In the genomic region with DNA sequence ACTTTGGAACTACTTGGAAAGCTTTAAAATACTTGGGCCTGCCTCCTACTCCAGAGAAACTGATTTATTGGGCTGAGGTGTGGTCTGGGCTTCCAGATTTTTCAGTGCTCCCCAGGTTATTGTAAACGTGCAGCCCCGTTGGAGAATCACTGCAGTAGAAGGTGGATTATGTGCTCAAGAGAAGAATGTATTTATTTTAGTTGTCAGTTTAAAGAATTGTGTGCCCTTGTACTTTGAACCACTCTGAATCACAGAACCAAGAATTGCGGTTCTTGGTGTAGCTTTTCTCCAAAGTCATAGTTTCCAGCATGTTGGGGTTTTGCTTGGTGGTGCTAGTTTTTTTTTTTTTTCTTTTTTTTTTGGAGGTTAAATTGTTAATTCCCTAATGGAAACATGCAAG, we compare ENCODE assay signal across 8 cellular contexts. TPM values are rescaled to one million over a fixed set of nuclear protein-coding genes. Genes with fewer than 3 reads are reported as not detected.
DNase-seq lines count a peak whose midpoint lies in the region; ATAC-seq, FAIRE-seq and TF ChIP-seq lines count a peak whose summit lies in the region.

No MANE protein-coding gene starts in this region.

- peaks cover 49% of the 10 kb centered on the region for H3K36me3 Mint-ChIP-seq in CD8-positive, alpha-beta T cell

- peak overlapping the region; percentile 92 for H3K4me3 ChIP-seq in CD8-positive, alpha-beta T cell (ENCODE audit: low read depth, low read length)
- H3K4me3 ChIP-seq in OCI-LY1 (ENCODE audit: low read depth, low read length, poor library complexity, severe bottlenecking): peak overlapping the region; percentile 99
- H3K4me3 ChIP-seq in epithelial cell of esophagus (ENCODE audit: low read length): peak overlapping the region; percentile 95
- peak overlapping the region; percentile 84 to 99 (median 92) for H3K4me3 ChIP-seq in pancreas

- H3K9me2 ChIP-seq in OCI-LY1 (ENCODE audit: low read depth, low read length): no peaks in the 10 kb centered on the region

- H3K9me3 ChIP-seq in CD8-positive, alpha-beta T cell (ENCODE audit: low read length): peaks cover 7% of the 10 kb centered on the region
- H3K9me3 ChIP-seq in OCI-LY1 (ENCODE audit: low read length): peaks cover 7% of the 10 kb centered on the region; the same call in 1 of the 2 replicates
- H3K9me3 ChIP-seq in pancreas: no peaks in the 10 kb centered on the region

- H3K27ac Mint-ChIP-seq in CD8-positive, alpha-beta T cell: peak overlapping the region; percentile 93

- H3K4me3 Mint-ChIP-seq in CD8-positive, alpha-beta T cell: peak overlapping the region; percentile 97

- H3K36me3 ChIP-seq in CD8-positive, alpha-beta T cell (ENCODE audit: insufficient read depth, low read length): peaks cover 13% of the 10 kb centered on the region
- H3K36me3 ChIP-seq in OCI-LY1 (ENCODE audit: insufficient read depth, low read length) (peaks cover 61% of the 10 kb centered on the region), pancreas (no peaks in the 10 kb centered on the region)

- no peak overlapping the region for H2AFZ ChIP-seq in OCI-LY1 (ENCODE audit: low read length)

- H3K9ac ChIP-seq in OCI-LY1 (ENCODE audit: low read length): peak overlapping the region; percentile 99

- intact Hi-C loops in CD8-positive, alpha-beta T cell (cut with DNase I, micrococcal nuclease): loop anchor here (1.0 to 10.0 kb wide), 10 partner anchors 12 to 885 kb away; partner anchors contain the start of genes CRELD1 (in 1 of the 2), IRAK2 (in 1 of the 2), JAGN1 (in 1 of the 2) and RPUSD3 (in 1 of the 2)
- intact Hi-C loops in pancreas (cut with DNase I): no loop called here

- no peaks in the 10 kb centered on the region for H3K27me3 Mint-ChIP-seq in CD8-positive, alpha-beta T cell (ENCODE audit: low read depth)

- no peak for FAIRE-seq in pancreas (lab: Jason Lieb, UNC)

- H4K20me1 ChIP-seq in OCI-LY1 (ENCODE audit: insufficient read depth, low read length): no peaks in the 10 kb centered on the region

- POLR2A ChIA-PET in CD8-positive, alpha-beta T cell (lab: Charles Lee): interaction anchor here (0.8 to 4.9 kb wide), 2 partner anchors 14 to 66 kb away, joined by 3 to 29 read pairs; no protein-coding TSS in a partner anchor

- H3K9me3 Mint-ChIP-seq in CD8-positive, alpha-beta T cell: peaks cover 10% of the 10 kb centered on the region

- 5 to 9% methylated on average over 3 of the region's 3 CpGs for WGBS in pancreas, 2 donors

- no peaks in the 10 kb centered on the region for H3K27me3 ChIP-seq in CD8-positive, alpha-beta T cell (ENCODE audit: insufficient read depth, low read length)
- H3K27me3 ChIP-seq in OCI-LY1 (ENCODE audit: insufficient read depth, low read length) (no peaks in the 10 kb centered on the region), pancreas (no peaks in the 10 kb centered on the region)

- H3K27ac ChIP-seq in CD8-positive, alpha-beta T cell (ENCODE audit: low read depth, low read length): peak overlapping the region; percentile 64
- H3K27ac ChIP-seq in OCI-LY1 (ENCODE audit: low read depth, low read length, poor library complexity, severe bottlenecking) (peak overlapping the region; percentile 80), pancreas (peak overlapping the region in 1 of 4 donors; percentile 73)

- no peak for TF ChIP-seq CTCF in CD8-positive, alpha-beta T cell (IDR thresholded peaks at IDR 0.05)
- TF ChIP-seq CTCF in OCI-LY1 (IDR thresholded peaks at IDR 0.05; ENCODE audit: low read length): no peak
- no peak for TF ChIP-seq CTCF in epithelial cell of esophagus (IDR thresholded peaks at IDR 0.05; ENCODE audit: insufficient read depth, low read depth, low read length, missing control alignments)
- no peak for TF ChIP-seq CTCF in pancreas (IDR thresholded peaks at IDR 0.05)

- H3F3A ChIP-seq in OCI-LY1 (ENCODE audit: insufficient read depth, low read length): no peaks in the 10 kb centered on the region

- H3K4me1 ChIP-seq in CD8-positive, alpha-beta T cell (ENCODE audit: insufficient read depth, low read length): peaks cover 45% of the 10 kb centered on the region
- H3K4me1 ChIP-seq in OCI-LY1 (ENCODE audit: insufficient read depth, low read length, severe bottlenecking): peaks cover 29% of the 10 kb centered on the region
- peaks cover 20 to 26% (median 20%) of the 10 kb centered on the region in 3 donors for H3K4me1 ChIP-seq in pancreas

- no peak for ATAC-seq in CD8-positive, alpha-beta T cell
- ATAC-seq in pancreas: no peak
- ATAC-seq in HG03196 (IDR thresholded peaks at IDR 0.05; ENCODE audit: unreplicated experiment): no peak
- ATAC-seq in GM21447 (IDR thresholded peaks at IDR 0.05; ENCODE audit: unreplicated experiment): no peak
- ATAC-seq in GM18858 (IDR thresholded peaks at IDR 0.05; ENCODE audit: unreplicated experiment): no peak

- H3K4me2 ChIP-seq in OCI-LY1 (ENCODE audit: low read length): peak overlapping the region; percentile 73

- peaks cover 55% of the 10 kb centered on the region for H3K79me2 ChIP-seq in OCI-LY1 (ENCODE audit: insufficient read depth, low read length)

- DNase-seq in CD8-positive, alpha-beta T cell: no peak
- DNase-seq in epithelial cell of esophagus (ENCODE audit: low read depth) (no peak), pancreas (no peak), SHP77 (lab: John Stamatoyannopoulos, UW) (no peak)

- CTCF ChIA-PET in CD8-positive, alpha-beta T cell (lab: Charles Lee): interaction anchor here (3.2 kb wide), 1 partner anchor 13 kb away, joined by 25 read pairs; no protein-coding TSS in a partner anchor

- peaks cover 61% of the 10 kb centered on the region for H3K4me1 Mint-ChIP-seq in CD8-positive, alpha-beta T cell (ENCODE audit: low read depth)

RNA-seq across cellular contexts. Expression of gene TATDN2, which starts 1.6 kb away (rescaled TPM):
- total RNA-seq in CD8-positive, alpha-beta T cell: 10 to 100 TPM; 40.2 to 40.3 TPM
- 10 to 100 TPM; 12.8 to 23.1 (median 16.0) TPM for total RNA-seq in pancreas
- polyA plus RNA-seq in pancreas: 10 to 100 TPM in 1 of 2 donors, 1 to 10 TPM in 1; 9.2 to 14.9 TPM

RNA-seq across cellular contexts. Expression of gene GHRL, which starts 42.9 kb away (rescaled TPM):
- total RNA-seq in CD8-positive, alpha-beta T cell: under 1 TPM in 1 of 2 experiments, not detected in 1; 0.92 TPM
- 10 to 100 TPM in 1 of 6 donors, 1 to 10 TPM in 5; 5.1 to 16.0 (median 6.0) TPM for total RNA-seq in pancreas
- polyA plus RNA-seq in pancreas: 10 to 100 TPM; 20.1 to 22.0 TPM

Comparison
In these comparisons a context has a peak if more than half of its experiments do, and no peak if none do; other contexts are left out.
1. intact Hi-C loops: an anchor here in CD8-positive, alpha-beta T cell (1.0 to 10.0 kb wide); none called in pancreas.